31 cellular contexts compared by ENCODE assay signal in genomic region chr1:57369889-57370288, GRCh38. TPM values are rescaled to one million over a fixed set of nuclear protein-coding genes. Genes with fewer than 3 reads are reported as not detected.
"Had no signal": no experiment of that assay in that cellular context is flagged by ENCODE, and none has a peak within 500 bp of the region (broad histone marks: within the 10 kb centered on the region; RNA-seq: fewer than 3 reads in every experiment).

No MANE protein-coding gene starts in this region.

- H3K36me3 Mint-ChIP-seq: activated naive CD4-positive, alpha-beta T cell treated with anti-CD3 and anti-CD28 coated beads, Interleukin-2, amount 10 ng/mL, durations not matched to agents 7 days and 5 days; activated naive CD8-positive, alpha-beta T cell treated with anti-CD3 and anti-CD28 coated beads, Interleukin-2, amount 10 ng/mL, durations not matched to agents 7 days and 5 days had no signal

- H3K27ac ChIP-seq: ascending aorta, breast epithelium, cardiac muscle cell, colonic mucosa, heart left ventricle had no signal

- DNase-seq: activated B cell treated with CpG ODN at 0.5 μM for 24 hours; activated CD4-positive, alpha-beta T cell treated with anti-CD3 and anti-CD28 coated beads for 48 hours; activated CD4-positive, alpha-beta T cell treated with anti-CD3 and anti-CD28 coated beads, Interleukin-2, amount 50 U/mL, for 1 hour; activated CD4-positive, alpha-beta T cell treated with anti-CD3 and anti-CD28 coated beads, Interleukin-2, amount 50 U/mL, for 48 hours; activated CD8-positive, alpha-beta memory T cell treated with anti-CD3 and anti-CD28 coated beads, Interleukin-2, amount 10 ng/mL, durations not matched to agents 7 days and 5 days; activated CD8-positive, alpha-beta memory T cell treated with anti-CD3 and anti-CD28 coated beads, Interleukin-2, amount 50 U/mL, for 4 hours; activated CD8-positive, alpha-beta T cell treated with anti-CD3 and anti-CD28 coated beads, Interleukin-2, amount 10 ng/mL, durations not matched to agents 7 days and 5 days; activated gamma-delta T cell; activated naive CD4-positive, alpha-beta T cell; activated naive CD4-positive, alpha-beta T cell treated with anti-CD3 and anti-CD28 coated beads, Interleukin-2, amount 10 ng/mL, durations not matched to agents 7 days and 5 days; activated naive CD8-positive, alpha-beta T cell treated with anti-CD3 and anti-CD28 coated beads, Interleukin-2, amount 10 ng/mL, durations not matched to agents 7 days and 5 days; activated T-cell treated with anti-CD3 and anti-CD28 coated beads, Interleukin-2, amount 50 U/mL, for 1 hour; activated T-cell treated with anti-CD3 and anti-CD28 coated beads, Interleukin-2, amount 50 U/mL, for 48 hours; central memory CD4-positive, alpha-beta T cell; cerebellar nuclear complex; colonic mucosa; effector CD8-positive, alpha-beta T cell; foreskin fibroblast; glutamatergic neuron; heart left ventricle; T-helper 2 cell had no signal

- H3K27me3 Mint-ChIP-seq: activated B cell treated with CpG ODN at 0.5 μM for 24 hours; activated CD8-positive, alpha-beta memory T cell treated with anti-CD3 and anti-CD28 coated beads, Interleukin-2, amount 10 ng/mL, durations not matched to agents 7 days and 5 days; activated naive CD4-positive, alpha-beta T cell treated with anti-CD3 and anti-CD28 coated beads, Interleukin-2, amount 10 ng/mL, durations not matched to agents 7 days and 5 days; activated naive CD8-positive, alpha-beta T cell treated with anti-CD3 and anti-CD28 coated beads, Interleukin-2, amount 10 ng/mL, durations not matched to agents 7 days and 5 days had no signal

- H3K4me3 Mint-ChIP-seq: activated B cell treated with CpG ODN at 0.5 μM for 24 hours; activated CD8-positive, alpha-beta memory T cell treated with anti-CD3 and anti-CD28 coated beads, Interleukin-2, amount 10 ng/mL, durations not matched to agents 7 days and 5 days; activated CD8-positive, alpha-beta T cell treated with anti-CD3 and anti-CD28 coated beads, Interleukin-2, amount 10 ng/mL, durations not matched to agents 7 days and 5 days; activated naive CD4-positive, alpha-beta T cell treated with anti-CD3 and anti-CD28 coated beads, Interleukin-2, amount 10 ng/mL, durations not matched to agents 7 days and 5 days; activated naive CD8-positive, alpha-beta T cell treated with anti-CD3 and anti-CD28 coated beads, Interleukin-2, amount 10 ng/mL, durations not matched to agents 7 days and 5 days; activated T-helper 1 cell treated with anti-CD3 and anti-CD28 coated beads, Interleukin-12 subunit alpha, Interleukin-12 subunit beta, Interleukin-2, Interleukin-4 antibody, amounts not matched to agents 30 ng/mL and 10 ng/mL and 1 ng/mL, durations not matched to agents 14 hours and 24 hours and 36 hours; brain had no signal

- H3K4me1 ChIP-seq: ascending aorta, breast epithelium, colonic mucosa, heart left ventricle had no signal

- H3K9me3 ChIP-seq: ascending aorta, colonic mucosa had no signal

- H3K27ac Mint-ChIP-seq: activated B cell treated with CpG ODN at 0.5 μM for 24 hours; activated CD8-positive, alpha-beta memory T cell treated with anti-CD3 and anti-CD28 coated beads, Interleukin-2, amount 10 ng/mL, durations not matched to agents 7 days and 5 days; activated CD8-positive, alpha-beta T cell treated with anti-CD3 and anti-CD28 coated beads, Interleukin-2, amount 10 ng/mL, durations not matched to agents 7 days and 5 days; activated naive CD4-positive, alpha-beta T cell treated with anti-CD3 and anti-CD28 coated beads, Interleukin-2, amount 10 ng/mL, durations not matched to agents 7 days and 5 days; activated naive CD4-positive, alpha-beta T cell treated with anti-CD3 and anti-CD28 coated beads, Interleukin-2, amount 50 U/mL, for 72 hours; activated naive CD8-positive, alpha-beta T cell treated with anti-CD3 and anti-CD28 coated beads, Interleukin-2, amount 10 ng/mL, durations not matched to agents 7 days and 5 days; activated T-helper 1 cell treated with anti-CD3 and anti-CD28 coated beads, Interleukin-12 subunit alpha, Interleukin-12 subunit beta, Interleukin-2, Interleukin-4 antibody, amounts not matched to agents 30 ng/mL and 10 ng/mL and 1 ng/mL, durations not matched to agents 14 hours and 24 hours and 36 hours; activated T-helper 2 cell treated with anti-CD3 and anti-CD28 coated beads, Interferon-gamma antibody, Interleukin-2, Interleukin-4, amounts not matched to agents 10 μg/mL and 5 μg/mL and 100 μg/mL, durations not matched to agents 14 hours and 24 hours and 36 hours; brain had no signal

- H3K4me1 Mint-ChIP-seq: activated B cell treated with CpG ODN at 0.5 μM for 24 hours; activated CD8-positive, alpha-beta memory T cell treated with anti-CD3 and anti-CD28 coated beads, Interleukin-2, amount 10 ng/mL, durations not matched to agents 7 days and 5 days; activated naive CD4-positive, alpha-beta T cell treated with anti-CD3 and anti-CD28 coated beads, Interleukin-2, amount 10 ng/mL, durations not matched to agents 7 days and 5 days; activated naive CD8-positive, alpha-beta T cell treated with anti-CD3 and anti-CD28 coated beads, Interleukin-2, amount 10 ng/mL, durations not matched to agents 7 days and 5 days; brain had no signal

- H3K4me3 ChIP-seq: ascending aorta, breast epithelium, cardiac muscle cell, colonic mucosa, heart left ventricle had no signal

- H3K27me3 ChIP-seq: ascending aorta, breast epithelium, cardiac muscle cell, colonic mucosa, heart left ventricle had no signal

- H3K36me3 ChIP-seq: ascending aorta, breast epithelium, cardiac muscle cell, colonic mucosa, heart left ventricle had no signal

RNA-seq across cellular contexts. Expression of gene DAB1, which starts 54.0 kb away (rescaled TPM):
- total RNA-seq: activated B cell treated with CpG ODN at 0.5 μM for 24 hours; activated CD8-positive, alpha-beta memory T cell treated with anti-CD3 and anti-CD28 coated beads for 36 hours; activated T-helper 1 cell treated with anti-CD3 and anti-CD28 coated beads, Interleukin-12 subunit alpha, Interleukin-12 subunit beta, Interleukin-2, Interleukin-4 antibody, amounts not matched to agents 30 ng/mL and 10 ng/mL and 1 ng/mL, durations not matched to agents 14 hours and 24 hours and 36 hours; activated T-helper 2 cell treated with anti-CD3 and anti-CD28 coated beads, Interferon-gamma antibody, Interleukin-2, Interleukin-4, amounts not matched to agents 10 μg/mL and 5 μg/mL and 100 μg/mL, durations not matched to agents 14 hours and 24 hours and 36 hours; ascending aorta; dermis microvascular lymphatic vessel endothelial cell; epithelial cell of proximal tubule had no signal
